12 cellular contexts compared by ENCODE assay signal in genomic region chr17:10046786-10047609, GRCh38.
A peak's percentile ranks its signal among the peaks of the same experiment; 100 is the strongest.
DNase-seq lines count a peak whose midpoint lies in the region; ATAC-seq, FAIRE-seq and TF ChIP-seq lines count a peak whose summit lies in the region.
"Had no signal": no experiment of that assay in that cellular context is flagged by ENCODE, and none has a peak within 500 bp of the region (broad histone marks: within the 10 kb centered on the region; RNA-seq: fewer than 3 reads in every experiment).

No MANE protein-coding gene starts in this region.

- no peaks in the 10 kb centered on the region for H3K9me3 ChIP-seq in CD8-positive, alpha-beta T cell (ENCODE audit: low read length)
- H3K9me3 ChIP-seq in GM12878 (replicated peaks; ENCODE audit: control insufficient read depth, insufficient read depth, low read length) (no peaks in the 10 kb centered on the region), neuronal stem cell (replicated peaks in 1 of 2; ENCODE audit: control insufficient read depth in 2 of 2, insufficient read depth in 1 of 2, low read depth in 1 of 2, low read length in 2 of 2) (no peaks in the 10 kb centered on the region)
- H3K9me3 ChIP-seq: left lung had no signal

- no TSS peak for BruUV-seq in GM12878 (replicated peaks; lab: Mats Ljungman, UMichigan)

- no peaks in the 10 kb centered on the region for H3K79me1 ChIP-seq in neuronal stem cell (ENCODE audit: low read depth, low read length)

- RAD21 ChIA-PET in GM12878 (lab: Charles Lee; ENCODE audit: unreplicated experiment): no interaction called here

- TF ChIP-seq POLR2A in GM12878 (IDR thresholded peaks at IDR 0.05; ENCODE audit: low read depth, low read length): no peak

- POLR2A ChIA-PET in CD8-positive, alpha-beta T cell (lab: Charles Lee): interaction anchor here (0.7 kb wide), 1 partner anchor 58 kb away, joined by 3 read pairs; no protein-coding TSS in a partner anchor
- POLR2A ChIA-PET in GM12878 (lab: Charles Lee): no interaction called here

- WGBS in GM12878 (ENCODE audit: insufficient coverage, insufficient replicate concordance, low lambda C conversion rate, missing lambda C conversion rate): under 1% methylated on average over 11 of the region's 11 CpGs
- WGBS in neuronal stem cell (ENCODE audit: extremely low coverage in 2 of 2, insufficient read length in 2 of 2, insufficient replicate concordance in 1 of 2), 2 donors: no CpG with 5 or more reads among the region's 11 CpGs

- in situ Hi-C loops in GM12878 (cut with MboI): loop anchor here (25.0 kb wide), 1 partner anchor 1085 kb away; the partner anchor contains the start of gene PIK3R5

- CTCF ChIA-PET in CD8-positive, alpha-beta T cell (lab: Charles Lee): no interaction called here
- CTCF ChIA-PET in GM12878 (lab: Yijun Ruan, JAX): interaction anchor here (1.5 kb wide), 1 partner anchor 13 kb away, joined by 3 read pairs; no protein-coding TSS in a partner anchor

- H4K91ac ChIP-seq in neuronal stem cell (ENCODE audit: low read depth, low read length, poor library complexity): no peak overlapping the region

- H4K20me1 ChIP-seq in GM12878 (ENCODE audit: control insufficient read depth, insufficient read depth): no peaks in the 10 kb centered on the region

- no peaks in the 10 kb centered on the region for H3K9me3 Mint-ChIP-seq in CD8-positive, alpha-beta T cell

- no peaks in the 10 kb centered on the region for H3K4me1 ChIP-seq in CD8-positive, alpha-beta T cell (ENCODE audit: insufficient read depth, low read length)
- H3K4me1 ChIP-seq in GM12878 (ENCODE audit: control insufficient read depth, insufficient read depth, low read length) (peaks cover 22% of the 10 kb centered on the region), neuronal stem cell (ENCODE audit: control insufficient read depth in 2 of 2, insufficient read depth in 1 of 2, low read depth in 1 of 2, low read length in 2 of 2) (peaks cover 0 to 2% of the 10 kb centered on the region in 2 donors)

- H3K36me3 ChIP-seq in CD8-positive, alpha-beta T cell (ENCODE audit: insufficient read depth, low read length): no peaks in the 10 kb centered on the region
- no peaks in the 10 kb centered on the region for H3K36me3 ChIP-seq in GM12878 (ENCODE audit: control insufficient read depth in 2 of 2, insufficient read depth in 2 of 2, low read length in 1 of 2)
- H3K36me3 ChIP-seq in neuronal stem cell (replicated peaks in 1 of 2; ENCODE audit: control insufficient read depth in 2 of 2, insufficient read depth in 2 of 2, low read length in 2 of 2): no peaks in the 10 kb centered on the region
- H3K36me3 ChIP-seq: left lung had no signal

- H3K79me2 ChIP-seq in GM12878 (ENCODE audit: control insufficient read depth, insufficient read depth, low read length): peaks cover 37% of the 10 kb centered on the region

- no peak overlapping the region for H2AK5ac ChIP-seq in neuronal stem cell (ENCODE audit: low read depth, low read length)

- H2BK5ac ChIP-seq in neuronal stem cell (ENCODE audit: low read length): no peak overlapping the region

- peak overlapping the region; percentile 94 for H3K4me2 ChIP-seq in GM12878 (ENCODE audit: control insufficient read depth, insufficient read depth)
- no peak overlapping the region for H3K4me2 ChIP-seq in neuronal stem cell (ENCODE audit: insufficient read depth, low read length, poor library complexity, severe bottlenecking)
- H3K4me2 ChIP-seq: KMS-11 had no signal

- no peak overlapping the region for H3K4me3 ChIP-seq in CD8-positive, alpha-beta T cell (ENCODE audit: low read depth, low read length)
- H3K4me3 ChIP-seq in GM12878 (peak overlapping the region; percentile 52; the same call in 1 of the 2 replicates), neuronal stem cell (ENCODE audit: low read length in 2 of 2) (no peak overlapping the region)
- H3K4me3 ChIP-seq: left lung had no signal

- no peak overlapping the region for H4K8ac ChIP-seq in neuronal stem cell (ENCODE audit: low read depth, low read length)

- H3K9ac ChIP-seq in GM12878 (ENCODE audit: control insufficient read depth, insufficient read depth, low read length) (peak overlapping the region; percentile 51; the same call in 1 of the 2 replicates), neuronal stem cell (ENCODE audit: low read depth, low read length, poor library complexity) (no peak overlapping the region)
- H3K9ac ChIP-seq: KMS-11 had no signal

- H2BK15ac ChIP-seq in neuronal stem cell (ENCODE audit: low read length): no peak overlapping the region

- H3K23ac ChIP-seq in neuronal stem cell (ENCODE audit: low read depth, low read length, poor library complexity): no peak overlapping the region

- TF ChIP-seq CTCF in CD8-positive, alpha-beta T cell (IDR thresholded peaks at IDR 0.05): no peak
- TF ChIP-seq CTCF in GM12878 (IDR thresholded peaks at IDR 0.05 in 2 of 3, conservative IDR thresholded peaks at IDR 0.05 in 1 of 3; ENCODE audit: control insufficient read depth in 2 of 3, extremely low read depth in 1 of 3, insufficient read depth in 1 of 3, low read depth in 3 of 3, low read length in 3 of 3): no peak

- SMC1A ChIA-PET in GM12878 (lab: Charles Lee; ENCODE audit: uncharacterized antibody, unreplicated experiment): interaction anchor here (1.6 to 1.7 kb wide), 2 partner anchors 12 to 27 kb away, joined by 4 read pairs; no protein-coding TSS in a partner anchor

- peak in 1 of 2 experiments; percentile 61; a peak in 1 of 4 replicates for TF ChIP-seq EP300 in GM12878 (IDR thresholded peaks at IDR 0.05; ENCODE audit: borderline replicate concordance in 1 of 2, control insufficient read depth in 1 of 2, low read depth in 2 of 2, low read length in 2 of 2)

- H3K27me3 ChIP-seq in CD8-positive, alpha-beta T cell (ENCODE audit: insufficient read depth, low read length): no peaks in the 10 kb centered on the region
- H3K27me3 ChIP-seq in GM12878 (replicated peaks in 1 of 2; ENCODE audit: control insufficient read depth in 2 of 2, insufficient read depth in 2 of 2, low read length in 1 of 2) (no peaks in the 10 kb centered on the region), neuronal stem cell (ENCODE audit: control insufficient read depth in 3 of 3, insufficient read depth in 3 of 3, low read depth in 1 of 3, low read length in 3 of 3) (no peaks in the 10 kb centered on the region)

- no peak for TF ChIP-seq RAD21 in GM12878 (IDR thresholded peaks at IDR 0.05; ENCODE audit: insufficient read depth, low read depth, low read length)

- FAIRE-seq in GM12878 (lab: Jason Lieb, UNC): peak; percentile 68

- no peak overlapping the region for H2BK120ac ChIP-seq in neuronal stem cell (ENCODE audit: low read depth, low read length)

- peak overlapping the region; percentile 55 for H3K4me3 Mint-ChIP-seq in CD8-positive, alpha-beta T cell

- no peak overlapping the region for H3K14ac ChIP-seq in neuronal stem cell (ENCODE audit: low read length)

- no peak overlapping the region for H2BK12ac ChIP-seq in neuronal stem cell (ENCODE audit: low read length)

- H3K4me1 Mint-ChIP-seq in CD8-positive, alpha-beta T cell (ENCODE audit: low read depth): peaks cover 18% of the 10 kb centered on the region

- DNase-seq in CD8-positive, alpha-beta T cell: no peak
- DNase-seq in GM12878 (ENCODE audit: low read depth, low spot score) (peak; percentile 82), NCI-H345 (lab: John Stamatoyannopoulos, UW) (no peak), NCI-H2029 treated with DMSO at 0.1 percent for 48 hours (lab: John Stamatoyannopoulos, UW) (no peak), HK-2 (ENCODE audit: unreplicated experiment) (no peak), neuronal stem cell (ENCODE audit: low spot score) (no peak)
- DNase-seq: left lung; stimulated activated naive CD4-positive, alpha-beta T cell treated with Interleukin-2 at 50 U/mL for 16 hours had no signal

- no peak overlapping the region for H3K4ac ChIP-seq in neuronal stem cell (ENCODE audit: low read length)

- H3K27ac Mint-ChIP-seq in CD8-positive, alpha-beta T cell: peak overlapping the region; percentile 64

- no peak overlapping the region for H3K18ac ChIP-seq in neuronal stem cell (ENCODE audit: low read length)

- intact Hi-C loops in CD8-positive, alpha-beta T cell (cut with DNase I, micrococcal nuclease): no loop called here
- intact Hi-C loops in GM12878 (cut with micrococcal nuclease; ENCODE audit: unreplicated experiment): no loop called here

- no peak overlapping the region for H3K27ac ChIP-seq in CD8-positive, alpha-beta T cell (ENCODE audit: low read depth, low read length)
- H3K27ac ChIP-seq in GM12878 (ENCODE audit: control insufficient read depth, insufficient read depth): peak overlapping the region; percentile 51
- H3K27ac ChIP-seq in neuronal stem cell (replicated peaks; ENCODE audit: low read length): no peak overlapping the region
- H3K27ac ChIP-seq: KMS-11, left lung, VCaP had no signal

- no peaks in the 10 kb centered on the region for H3K27me3 Mint-ChIP-seq in CD8-positive, alpha-beta T cell (ENCODE audit: low read depth)

- peak; percentile 48 for ATAC-seq in CD8-positive, alpha-beta T cell
- ATAC-seq in GM19043 (IDR thresholded peaks at IDR 0.05; ENCODE audit: low read depth, unreplicated experiment): peak; percentile 52
- ATAC-seq in HG02938 (IDR thresholded peaks at IDR 0.05; ENCODE audit: unreplicated experiment): peak; percentile 51
- ATAC-seq in GM12878: peak; percentile 85
- ATAC-seq: left lung had no signal

- no peaks in the 10 kb centered on the region for H3K36me3 Mint-ChIP-seq in CD8-positive, alpha-beta T cell

- H2AFZ ChIP-seq in GM12878 (ENCODE audit: control insufficient read depth, low read depth, low read length) (peak overlapping the region; percentile 33), neuronal stem cell (ENCODE audit: low read length) (no peak overlapping the region)

TF ChIP-seq in GM12878, 131 proteins besides CTCF, POLR2A, EP300 and RAD21 (continues in another document):
- TF ChIP-seq IKZF1 (conservative IDR thresholded peaks at IDR 0.05) (peak; percentile 50; the same call in 1 of the 2 replicates), ETV6 (conservative IDR thresholded peaks at IDR 0.05 in 1 of 2, IDR thresholded peaks at IDR 0.05 in 1 of 2; ENCODE audit: borderline replicate concordance in 1 of 2, low read depth in 1 of 2) (peak in 1 of 2 experiments; percentile 53; a peak in 1 of 4 replicates), SMAD5 (IDR thresholded peaks at IDR 0.05; ENCODE audit: low read depth) (no peak), ESRRA (IDR thresholded peaks at IDR 0.05; ENCODE audit: low read length) (no peak), CREB1 (IDR thresholded peaks at IDR 0.05; ENCODE audit: low read depth) (no peak), GABPA (IDR thresholded peaks at IDR 0.05; ENCODE audit: low read depth) (no peak), GATAD2B (conservative IDR thresholded peaks at IDR 0.05; ENCODE audit: low read depth) (peak; percentile 56; the same call in 1 of the 2 replicates), ZNF622 (IDR thresholded peaks at IDR 0.05) (no peak), SUPT20H (IDR thresholded peaks at IDR 0.05; ENCODE audit: borderline replicate concordance, control insufficient read depth, low read depth, low read length) (no peak), CBX3 (IDR thresholded peaks at IDR 0.05; ENCODE audit: borderline replicate concordance, low read depth) (no peak), YBX1 (IDR thresholded peaks at IDR 0.05) (no peak; the same call in 1 of the 2 replicates), ASH2L (IDR thresholded peaks at IDR 0.05; ENCODE audit: borderline replicate concordance, low read depth) (no peak), SIX5 (IDR thresholded peaks at IDR 0.05; ENCODE audit: low read depth, low read length, severe bottlenecking) (no peak)
